13 cellular contexts compared by ENCODE assay signal in genomic region chr5:141695627-141696180, GRCh38. TPM values are rescaled to one million over a fixed set of nuclear protein-coding genes. Genes with fewer than 3 reads are reported as not detected.
DNase-seq lines count a peak whose midpoint lies in the region; ATAC-seq and TF ChIP-seq lines count a peak whose summit lies in the region.
"Had no signal": no experiment of that assay in that cellular context is flagged by ENCODE, and none has a peak within 500 bp of the region (broad histone marks: within the 10 kb centered on the region; RNA-seq: fewer than 3 reads in every experiment).

No MANE protein-coding gene starts in this region.

- no peak for TF ChIP-seq RAD21 in SK-N-SH (IDR thresholded peaks at IDR 0.05; ENCODE audit: low read length)

- CTCF ChIA-PET in SK-N-SH (lab: Yijun Ruan, JAX), result interaction anchor here (0.7 to 16.8 kb wide), 9 partner anchors 21 to 273 kb away, joined by 3 to 451 read pairs (median 7); partner anchors contain the start of genes PCDH1, PCDH12 and RNF14

- 58% methylated on average over 9 of the region's 10 CpGs for WGBS in SK-N-SH (ENCODE audit: low lambda C conversion rate)
- WGBS in transverse colon (ENCODE audit: low coverage in 1 of 2), 2 donors, result 33 to 39% methylated on average over 2 to 10 of the region's 10 CpGs

- no peak for TF ChIP-seq POLR2A in transverse colon (IDR thresholded peaks at IDR 0.05)

- DNase-seq in SK-N-SH (peak; percentile 50), RKO (ENCODE audit: low spot score) (peak; percentile 79), glomerular visceral epithelial cell (ENCODE audit: extremely low spot score) (peak; percentile 87), transverse colon (peak; percentile 69), COR-L47 (lab: John Stamatoyannopoulos, UW) (no peak), NCI-H2171 treated with DMSO at 0.1 percent for 48 hours (lab: John Stamatoyannopoulos, UW) (no peak), OCI-M1 (lab: John Stamatoyannopoulos, UW) (no peak)
- DNase-seq: activated CD4-positive, alpha-beta T cell treated with anti-CD3 and anti-CD28 coated beads, Interleukin-2, amount 50 U/mL, for 1 hour; activated naive CD4-positive, alpha-beta T cell treated with anti-CD3 and anti-CD28 coated beads, Interleukin-2, amount 10 ng/mL, durations not matched to agents 7 days and 5 days; AML-193; HFFc6; spleen had no signal

- no peaks in the 10 kb centered on the region for H3K9me2 ChIP-seq in SK-N-SH

- no peak overlapping the region for H3K27ac ChIP-seq in SK-N-SH (ENCODE audit: low read depth in 2 of 2, low read length in 1 of 2)
- H3K27ac ChIP-seq in transverse colon, result peak overlapping the region in 1 of 4 donors; percentile 26
- H3K27ac ChIP-seq: spleen had no signal

- in situ Hi-C loops in transverse colon (cut with MboI; ENCODE audit: low pct_ligation_motif_present in 1 of 4, low pct_unique_long_range_greater_than_20kb in 1 of 4, low sequenced_read_pairs in 3 of 4), result loop anchor here (10.0 to 25.0 kb wide), 4 partner anchors 259 to 442 kb away; partner anchors contain the start of genes PCDH12 (in 1 of the 4) and RNF14 (in 1 of the 4)

- no peak overlapping the region for H3K4me2 ChIP-seq in SK-N-SH

- intact Hi-C loops in transverse colon (cut with DNase I; ENCODE audit: low total_unique reads), result no loop called here

- H2AFZ ChIP-seq in SK-N-SH (ENCODE audit: low read depth), result no peak overlapping the region

- H3K9me3 ChIP-seq in SK-N-SH (no peaks in the 10 kb centered on the region), transverse colon (no peaks in the 10 kb centered on the region)
- H3K9me3 ChIP-seq: spleen had no signal

- H3K4me1 ChIP-seq in SK-N-SH (ENCODE audit: control insufficient read depth in 1 of 2, insufficient read depth in 2 of 2, low read depth in 1 of 2, low read length in 1 of 2) (peaks cover 0 to 28% of the 10 kb centered on the region in 2 experiments; a peak in 2 of 4 replicates), transverse colon (peaks cover 4 to 12% (median 4%) of the 10 kb centered on the region in 4 donors)

- H3K79me2 ChIP-seq in SK-N-SH (ENCODE audit: insufficient read depth), result no peaks in the 10 kb centered on the region

- H3K4me3 ChIP-seq in SK-N-SH (ENCODE audit: low read depth in 2 of 2, low read length in 1 of 2), result no peak overlapping the region
- H3K4me3 ChIP-seq in transverse colon, result no peak overlapping the region
- H3K4me3 ChIP-seq: spleen had no signal

- H3K27me3 ChIP-seq in SK-N-SH (ENCODE audit: insufficient read depth) (peaks cover 43% of the 10 kb centered on the region), transverse colon (peaks cover 31% of the 10 kb centered on the region)

- no peak overlapping the region for H3K9ac ChIP-seq in SK-N-SH

- no peak for TF ChIP-seq EP300 in SK-N-SH (IDR thresholded peaks at IDR 0.05; ENCODE audit: borderline replicate concordance in 1 of 2, low read depth in 1 of 2, low read length in 1 of 2)
- no peak for TF ChIP-seq EP300 in transverse colon (IDR thresholded peaks at IDR 0.05; ENCODE audit: low read depth)

- POLR2A ChIA-PET in SK-N-SH (lab: Yijun Ruan, JAX), result interaction anchor here (1.0 to 1.1 kb wide), 2 partner anchors 12 to 184 kb away, joined by 3 read pairs; no protein-coding TSS in a partner anchor

- H4K20me1 ChIP-seq in SK-N-SH (ENCODE audit: insufficient read depth), result no peaks in the 10 kb centered on the region

- TF ChIP-seq CTCF in SK-N-SH (IDR thresholded peaks at IDR 0.05), result no peak
- no peak for TF ChIP-seq CTCF in transverse colon (IDR thresholded peaks at IDR 0.05)

- H3K36me3 ChIP-seq in SK-N-SH (replicated peaks in 1 of 2; ENCODE audit: control insufficient read depth in 1 of 2, insufficient read depth in 2 of 2, low read length in 1 of 2) (no peaks in the 10 kb centered on the region), transverse colon (no peaks in the 10 kb centered on the region)
- H3K36me3 ChIP-seq: spleen had no signal

- no peak for ATAC-seq in SK-N-SH treated with all-trans-retinoic acid at 6 μM for 48 hours

- no peaks in the 10 kb centered on the region for H3F3A ChIP-seq in SK-N-SH (replicated peaks; ENCODE audit: insufficient read depth)

TF ChIP-seq in SK-N-SH, 30 proteins besides CTCF, POLR2A, EP300 and RAD21:
- TF ChIP-seq MXI1 (IDR thresholded peaks at IDR 0.05; ENCODE audit: low read depth, low read length) (peak; percentile 62; the same call in 1 of the 2 replicates), RXRA (IDR thresholded peaks at IDR 0.05; ENCODE audit: borderline replicate concordance, low read depth) (no peak)
TF ChIP-seq in SK-N-SH: peak in this region for 1.

TF ChIP-seq in SK-N-SH treated with all-trans-retinoic acid at 6 μM for 48 hours, 23 proteins besides CTCF, POLR2A, EP300 and RAD21:
- TF ChIP-seq OSR1 (CRISPR knock-in tag; IDR thresholded peaks at IDR 0.05) (no peak), ARNTL (CRISPR knock-in tag; IDR thresholded peaks at IDR 0.05; ENCODE audit: borderline replicate concordance, low read depth) (no peak), POU6F1 (CRISPR knock-in tag; IDR thresholded peaks at IDR 0.05; ENCODE audit: borderline replicate concordance, low read depth) (no peak), RARB (CRISPR knock-in tag; IDR thresholded peaks at IDR 0.05) (no peak), ZNF8 (CRISPR knock-in tag; IDR thresholded peaks at IDR 0.05) (no peak), PATZ1 (CRISPR knock-in tag; IDR thresholded peaks at IDR 0.05; ENCODE audit: borderline replicate concordance) (no peak), CSDC2 (CRISPR knock-in tag; IDR thresholded peaks at IDR 0.05) (no peak), ESRRG (CRISPR knock-in tag; IDR thresholded peaks at IDR 0.05) (no peak), CREB5 (CRISPR knock-in tag; IDR thresholded peaks at IDR 0.05; ENCODE audit: low read depth) (no peak), ZFP30 (CRISPR knock-in tag; IDR thresholded peaks at IDR 0.05) (no peak)

RNA-seq across cellular contexts. Expression of gene ARAP3, which starts 13.7 kb away (rescaled TPM):
- 5.5 and 6.5 TPM in 2 replicates for polyA plus RNA-seq in SK-N-SH (2012; rRNA removed)
- 2.8 and 4.6 TPM in 2 replicates for polyA plus RNA-seq in SK-N-SH (2012; cell fraction: cytosol; rRNA removed)
- 31.5 and 41.8 TPM in 2 replicates for polyA plus RNA-seq in SK-N-SH (2012; cell fraction: nucleus; rRNA removed)
- 1 to 10 TPM; 1.1 to 4.0 (median 3.3) TPM for total RNA-seq in transverse colon

RNA-seq across cellular contexts. Expression of gene FCHSD1, which starts 44.5 kb away (rescaled TPM):
- polyA plus RNA-seq in SK-N-SH (2012; rRNA removed), result 49.2 and 58.3 TPM in 2 replicates
- 8.9 and 12.7 TPM in 2 replicates for polyA plus RNA-seq in SK-N-SH (2012; cell fraction: cytosol; rRNA removed)
- 382 and 466 TPM in 2 replicates for polyA plus RNA-seq in SK-N-SH (2012; cell fraction: nucleus; rRNA removed)
- 10 to 100 TPM; 26.1 to 69.9 (median 43.1) TPM for total RNA-seq in transverse colon

RNA-seq across cellular contexts. Expression of gene RELL2, which starts 58.9 kb away (rescaled TPM):
- 15.6 and 16.1 TPM in 2 replicates for polyA plus RNA-seq in SK-N-SH (2012; rRNA removed)
- 8.0 and 12.2 TPM in 2 replicates for polyA plus RNA-seq in SK-N-SH (2012; cell fraction: cytosol; rRNA removed)
- 46.7 and 59.2 TPM in 2 replicates for polyA plus RNA-seq in SK-N-SH (2012; cell fraction: nucleus; rRNA removed)
- 10 to 100 TPM in 1 of 4 donors, 1 to 10 TPM in 3; 4.4 to 19.1 (median 7.5) TPM for total RNA-seq in transverse colon

RNA-seq across cellular contexts. Expression of gene HDAC3, which starts 59.1 kb away (rescaled TPM):
- polyA plus RNA-seq in SK-N-SH (2012; rRNA removed), result 104 and 115 TPM in 2 replicates
- 74.7 and 86.2 TPM in 2 replicates for polyA plus RNA-seq in SK-N-SH (2012; cell fraction: cytosol; rRNA removed)
- polyA plus RNA-seq in SK-N-SH (2012; cell fraction: nucleus; rRNA removed), result 171 and 231 TPM in 2 replicates
- total RNA-seq in transverse colon, result 10 to 100 TPM; 12.7 to 45.1 (median 40.2) TPM

Comparison
In these comparisons a context has a peak if more than half of its experiments do, and no peak if none do; other contexts are left out.
1. DNase-seq: peak in SK-N-SH (single experiment), RKO (single experiment), glomerular visceral epithelial cell (single experiment) and transverse colon (single experiment); none in COR-L47 (single experiment), NCI-H2171 treated with DMSO at 0.1 percent for 48 hours (single experiment) and OCI-M1 (single experiment).